ENCODE assay signal across 9 cellular contexts in the genomic region with DNA sequence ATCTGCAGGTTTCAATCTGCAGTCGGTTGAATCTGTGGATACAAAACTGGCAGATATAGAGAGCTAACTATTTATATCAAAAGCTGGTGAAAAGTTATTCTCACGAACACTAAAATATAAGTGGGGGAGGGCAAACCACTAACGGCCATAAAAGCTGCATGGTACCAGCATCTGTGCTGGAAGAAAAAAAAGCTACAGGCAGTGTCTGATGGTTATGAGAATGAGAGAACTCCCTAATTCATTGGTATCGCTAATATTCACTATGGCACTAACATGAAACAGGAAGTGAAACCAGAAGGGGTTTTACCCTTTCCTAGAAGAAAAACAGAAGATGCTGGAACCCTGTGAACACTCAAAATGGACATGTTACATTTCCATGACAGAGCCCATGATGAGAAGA. TPM values are rescaled to one million over a fixed set of nuclear protein-coding genes. Genes with fewer than 3 reads are reported as not detected.
A peak's percentile ranks its signal among the peaks of the same experiment; 100 is the strongest.
DNase-seq lines count a peak whose midpoint lies in the region; ATAC-seq lines count a peak whose summit lies in the region.
"Had no signal": no experiment of that assay in that cellular context is flagged by ENCODE, and none has a peak within 500 bp of the region (broad histone marks: within the 10 kb centered on the region; RNA-seq: fewer than 3 reads in every experiment).

No MANE protein-coding gene starts in this region.

- H3K27me3 Mint-ChIP-seq in naive thymus-derived CD8-positive, alpha-beta T cell, result no peaks in the 10 kb centered on the region

- DNase-seq in naive thymus-derived CD8-positive, alpha-beta T cell, result peak in 1 of 10 donors; percentile 2
- no peak for DNase-seq in DMS 273 treated with DMSO at 0.1 percent for 48 hours (lab: John Stamatoyannopoulos, UW)
- DNase-seq in posterior vena cava (ENCODE audit: low spot score), result no peak
- no peak for DNase-seq in AML-193 (lab: John Stamatoyannopoulos, UW)
- DNase-seq: activated gamma-delta T cell treated with Interleukin-2 at 50 U/mL for 16 hours, mammary epithelial cell had no signal

- peaks cover 19 to 38% (median 26%) of the 10 kb centered on the region in 4 donors for H3K4me1 Mint-ChIP-seq in naive thymus-derived CD8-positive, alpha-beta T cell

- intact Hi-C loops in posterior vena cava (cut with DNase I), result no loop called here

- peak overlapping the region; percentile 10 to 87 (median 58) for H3K27ac Mint-ChIP-seq in naive thymus-derived CD8-positive, alpha-beta T cell

- POLR2A ChIA-PET in naive thymus-derived CD8-positive, alpha-beta T cell (lab: Charles Lee), result interaction anchor here (0.6 to 2.9 kb wide), 2 partner anchors 16 to 89 kb away, joined by 4 to 9 read pairs; a partner anchor contains a TSS

- peaks cover 0 to 13% (median 6%) of the 10 kb centered on the region in 9 donors for H3K9me3 Mint-ChIP-seq in naive thymus-derived CD8-positive, alpha-beta T cell

- H3K4me3 Mint-ChIP-seq in naive thymus-derived CD8-positive, alpha-beta T cell, result peak overlapping the region; percentile 51 to 79 (median 66)

- peaks cover 17 to 28% (median 27%) of the 10 kb centered on the region in 3 donors for H3K36me3 Mint-ChIP-seq in naive thymus-derived CD8-positive, alpha-beta T cell

- ATAC-seq in GM18868 (IDR thresholded peaks at IDR 0.05; ENCODE audit: unreplicated experiment) (peak; percentile 91), GM21737 (IDR thresholded peaks at IDR 0.05; ENCODE audit: unreplicated experiment) (peak; percentile 77), HG03565 (IDR thresholded peaks at IDR 0.05; ENCODE audit: unreplicated experiment) (peak; percentile 85)
- ATAC-seq in naive thymus-derived CD8-positive, alpha-beta T cell, result peak; percentile 23 to 46

RNA-seq across cellular contexts. Expression of a gene that starts 15.9 kb away (rescaled TPM):
- total RNA-seq in naive thymus-derived CD8-positive, alpha-beta T cell, result 10 to 100 TPM; 34.5 to 37.1 TPM
- polyA plus RNA-seq in naive thymus-derived CD8-positive, alpha-beta T cell, result 10 to 100 TPM; 12.3 to 16.8 (median 12.5) TPM
- 10 to 100 TPM; 37.0 to 52.8 TPM for total RNA-seq in posterior vena cava

RNA-seq across cellular contexts. Expression of a gene that starts 30.4 kb away (rescaled TPM):
- total RNA-seq in naive thymus-derived CD8-positive, alpha-beta T cell, result 1 to 10 TPM; 5.6 to 6.5 TPM
- polyA plus RNA-seq in naive thymus-derived CD8-positive, alpha-beta T cell, result 1 to 10 TPM; 8.7 to 9.7 (median 9.6) TPM
- 10 to 100 TPM in 1 of 2 donors, 1 to 10 TPM in 1; 8.0 to 11.9 TPM for total RNA-seq in posterior vena cava

Comparison
In these comparisons a context has a peak if more than half of its experiments do, and no peak if none do; other contexts are left out.
1. ATAC-seq: peak in every context shown above with its lines; median percentile 91 in GM18868; 85 in HG03565; 77 in GM21737; 34 in naive thymus-derived CD8-positive, alpha-beta T cell.